Comparison of ENCODE assay signal across 13 cellular contexts in genomic region chr2:234548720-234549420, GRCh38. TPM values are rescaled to one million over a fixed set of nuclear protein-coding genes. Genes with fewer than 3 reads are reported as not detected.
DNase-seq lines count a peak whose midpoint lies in the region; ATAC-seq and TF ChIP-seq lines count a peak whose summit lies in the region.
"Had no signal": no experiment of that assay in that cellular context is flagged by ENCODE, and none has a peak within 500 bp of the region (broad histone marks: within the 10 kb centered on the region; RNA-seq: fewer than 3 reads in every experiment).

No MANE protein-coding gene starts in this region.

- TF ChIP-seq CTCF in fibroblast of mammary gland (conservative IDR thresholded peaks at IDR 0.05; ENCODE audit: control insufficient read depth, insufficient read depth, low read depth, low read length) = no peak

- intact Hi-C loops in posterior vena cava (cut with DNase I) = loop anchor here (5.0 kb wide), 2 partner anchors 563 to 568 kb away; no protein-coding TSS in a partner anchor

- ATAC-seq in HG03571 (IDR thresholded peaks at IDR 0.05; ENCODE audit: unreplicated experiment) = no peak
- ATAC-seq in HG02642 (IDR thresholded peaks at IDR 0.05; ENCODE audit: poor library complexity, unreplicated experiment) = no peak

- DNase-seq in DMS153 (lab: John Stamatoyannopoulos, UW) (peak; percentile 7), DMS153 treated with DMSO at 0.1 percent for 48 hours (lab: John Stamatoyannopoulos, UW; ENCODE audit: unreplicated experiment) (no peak), NCI-H146 (lab: John Stamatoyannopoulos, UW) (peak; percentile 73), fibroblast of mammary gland (ENCODE audit: low read depth) (peak; percentile 81), posterior vena cava (ENCODE audit: low spot score) (peak; percentile 85), NCI-H510A treated with DMSO at 0.1 percent for 48 hours (lab: John Stamatoyannopoulos, UW) (no peak)
- DNase-seq: activated naive CD8-positive, alpha-beta T cell treated with anti-CD3 and anti-CD28 coated beads for 36 hours; GOT3; NCI-H774; SHP77 treated with DMSO at 0.1 percent for 48 hours; transverse colon had no signal

- H3K4me3 ChIP-seq in fibroblast of mammary gland (ENCODE audit: control insufficient read depth, low read depth, low read length) = no peak overlapping the region
- H3K4me3 ChIP-seq: transverse colon had no signal

RNA-seq across cellular contexts. Expression of gene ARL4C, which starts 52.0 kb away (rescaled TPM):
- 10 to 100 TPM; 12.5 to 13.0 TPM for total RNA-seq in posterior vena cava

Comparison
In these comparisons a context has a peak if more than half of its experiments do, and no peak if none do; other contexts are left out.
1. DNase-seq: peak in DMS153 (single experiment), NCI-H146 (single experiment), fibroblast of mammary gland (single experiment) and posterior vena cava (single experiment); none in DMS153 treated with DMSO at 0.1 percent for 48 hours (single experiment) and NCI-H510A treated with DMSO at 0.1 percent for 48 hours (single experiment).